In genomic region chr19:49672131-49672919, GRCh38 we compare ENCODE assay signal across 8 cellular contexts. TPM values are rescaled to one million over a fixed set of nuclear protein-coding genes. Genes with fewer than 3 reads are reported as not detected.
A peak's percentile ranks its signal among the peaks of the same experiment; 100 is the strongest.
DNase-seq lines count a peak whose midpoint lies in the region; ATAC-seq and TF ChIP-seq lines count a peak whose summit lies in the region.

No MANE protein-coding gene starts in this region.

- H3K27me3 ChIP-seq in SJSA1 (replicated peaks) (no peaks in the 10 kb centered on the region), transverse colon (no peaks in the 10 kb centered on the region)

- 24 to 41% methylated on average over 13 to 28 of the region's 28 CpGs for WGBS in transverse colon (ENCODE audit: low coverage in 1 of 2), 2 donors

- no peak for ATAC-seq in GM19035 (IDR thresholded peaks at IDR 0.05; ENCODE audit: unreplicated experiment)

- intact Hi-C loops in transverse colon (cut with DNase I; ENCODE audit: low total_unique reads) = no loop called here

- DNase-seq in DMS114 treated with DMSO at 0.1 percent for 48 hours (lab: John Stamatoyannopoulos, UW; ENCODE audit: unreplicated experiment) (peak; percentile 20), SJSA1 (ENCODE audit: low read depth in 1 of 2, low spot score in 2 of 2) (peak; percentile 67 to 81), globus pallidus (ENCODE audit: low spot score) (peak; percentile 73), occipital lobe (lab: John Stamatoyannopoulos, UW) (peak; percentile 27), transverse colon (peak; percentile 85)
- peak; percentile 40 to 70 (median 60) for DNase-seq in activated naive CD4-positive, alpha-beta T cell (lab: John Stamatoyannopoulos, UW)

- H3K36me3 ChIP-seq in SJSA1 (peaks cover 37% of the 10 kb centered on the region), transverse colon (no peaks in the 10 kb centered on the region)

- no peak for TF ChIP-seq EP300 in transverse colon (IDR thresholded peaks at IDR 0.05; ENCODE audit: low read depth)

- H3K9me3 ChIP-seq in SJSA1 (replicated peaks) (no peaks in the 10 kb centered on the region), transverse colon (no peaks in the 10 kb centered on the region)

- in situ Hi-C loops in transverse colon (cut with MboI; ENCODE audit: low pct_ligation_motif_present in 1 of 4, low pct_unique_long_range_greater_than_20kb in 1 of 4, low sequenced_read_pairs in 3 of 4) = loop anchor here in 1 of 4 donors (10.0 kb wide), 1 partner anchor 98 kb away; no protein-coding TSS in a partner anchor

- H3K4me1 ChIP-seq in SJSA1 (replicated peaks) (peaks cover 13% of the 10 kb centered on the region), transverse colon (peaks cover 0 to 16% (median 12%) of the 10 kb centered on the region in 4 donors)

- peak; percentile 99 for TF ChIP-seq CTCF in LNCAP (IDR thresholded peaks at IDR 0.05)
- TF ChIP-seq CTCF in transverse colon (IDR thresholded peaks at IDR 0.05) = peak; percentile 85 to 94 (median 92)

- no peak overlapping the region for H3K27ac ChIP-seq in SJSA1
- peak overlapping the region; percentile 35 to 57 (median 49) for H3K27ac ChIP-seq in transverse colon

- H3K4me3 ChIP-seq in SJSA1 = no peak overlapping the region
- H3K4me3 ChIP-seq in transverse colon = peak overlapping the region in 1 of 4 donors; percentile 5

- peak; percentile 30 for TF ChIP-seq POLR2A in transverse colon (IDR thresholded peaks at IDR 0.05)

RNA-seq across cellular contexts. Expression of gene PRMT1, which starts 4.7 kb away (rescaled TPM):
- 208 and 421 TPM in 2 replicates for total RNA-seq in SJSA1 (2014; rRNA removed; shearing (Covaris generic))
- 177 TPM for total RNA-seq in occipital lobe
- 100 to 1,000 TPM in 1 of 4 donors, 10 to 100 TPM in 3; 45.6 to 116 (median 70.3) TPM for total RNA-seq in transverse colon

RNA-seq across cellular contexts. Expression of gene BCL2L12, which starts 6.6 kb away (rescaled TPM):
- 9.5 and 16.2 TPM in 2 replicates for total RNA-seq in SJSA1 (2014; rRNA removed; shearing (Covaris generic))
- total RNA-seq in occipital lobe = not detected
- total RNA-seq in transverse colon = 10 to 100 TPM in 1 of 4 donors, 1 to 10 TPM in 3; 5.4 to 10.2 (median 6.9) TPM

RNA-seq across cellular contexts. Expression of gene IRF3, which starts 6.7 kb away (rescaled TPM):
- 56.9 and 61.4 TPM in 2 replicates for total RNA-seq in SJSA1 (2014; rRNA removed; shearing (Covaris generic))
- 8.1 TPM for total RNA-seq in occipital lobe
- 100 to 1,000 TPM in 2 of 4 donors, 10 to 100 TPM in 2; 73.0 to 164 (median 104) TPM for total RNA-seq in transverse colon

RNA-seq across cellular contexts. Expression of gene ADM5, which starts 17.1 kb away (rescaled TPM):
- 0.58 TPM in 1 of 2 replicates, not detected in the other for total RNA-seq in SJSA1 (2014; rRNA removed; shearing (Covaris generic))
- 0.78 TPM for total RNA-seq in occipital lobe
- total RNA-seq in transverse colon = under 1 TPM in 2 of 4 donors, not detected in 2; 0.41 to 0.95 TPM

RNA-seq across cellular contexts. Expression of gene CPT1C, which starts 18.6 kb away (rescaled TPM):
- total RNA-seq in SJSA1 (2014; rRNA removed; shearing (Covaris generic)) = 0.05 TPM in 1 of 2 replicates, not detected in the other
- total RNA-seq in occipital lobe (42.1 TPM), transverse colon (10 to 100 TPM in 1 of 4 donors, 1 to 10 TPM in 3; 1.5 to 10.9 (median 2.2) TPM)

Comparison
In these comparisons a context has a peak if more than half of its experiments do, and no peak if none do; other contexts are left out.
1. DNase-seq: peak in every context shown above with its lines; median percentile 85 in transverse colon; 74 in SJSA1; 73 in globus pallidus; 60 in activated naive CD4-positive, alpha-beta T cell; 27 in occipital lobe; 20 in DMS114 treated with DMSO at 0.1 percent for 48 hours.